Comparison of ENCODE assay signal across 25 cellular contexts in the genomic region with DNA sequence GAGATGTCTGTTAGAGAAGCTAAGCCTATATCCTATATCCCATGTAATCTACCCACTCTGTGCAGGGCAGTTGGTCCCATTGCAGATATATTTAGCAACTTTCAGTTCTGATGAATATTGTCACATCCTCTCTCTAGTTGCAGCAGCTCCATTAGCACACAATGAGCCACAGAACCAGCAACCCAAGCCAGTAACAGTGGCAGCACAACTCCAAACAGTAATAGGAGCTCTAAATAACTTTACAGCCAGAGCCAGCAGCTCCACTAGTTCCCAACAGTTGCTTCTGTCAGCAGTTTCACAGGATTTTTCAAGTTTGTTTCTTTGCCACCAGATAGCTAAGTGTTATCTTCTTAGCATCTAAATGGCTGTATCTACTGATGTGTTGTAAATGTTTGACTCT.
"Had no signal": no experiment of that assay in that cellular context is flagged by ENCODE, and none has a peak within 500 bp of the region (broad histone marks: within the 10 kb centered on the region; RNA-seq: fewer than 3 reads in every experiment).

No MANE protein-coding gene starts in this region.

- H3K4me2 ChIP-seq: hepatocyte, neural progenitor cell had no signal

- H3K27me3 ChIP-seq: heart right ventricle, hepatocyte, neural progenitor cell, neutrophil, stomach, testis, thyroid gland, transverse colon, upper lobe of left lung, vagina had no signal

- H3K4me1 ChIP-seq: heart right ventricle, left ventricle myocardium inferior, neural progenitor cell, parathyroid adenoma, psoas muscle, stomach, testis, thyroid gland, transverse colon, upper lobe of left lung, vagina had no signal

- H3K79me2 ChIP-seq: hepatocyte, parathyroid adenoma had no signal

- H3K4me3 ChIP-seq: heart right ventricle, hepatocyte, left ventricle myocardium inferior, lung, neural progenitor cell, psoas muscle, skin epidermis, stomach, testis, thyroid gland, transverse colon, upper lobe of left lung, vagina had no signal

- H3K27ac ChIP-seq: heart right ventricle, hepatocyte, left ventricle myocardium inferior, neural progenitor cell, neutrophil, parathyroid adenoma, psoas muscle, skin epidermis, stomach, testis, thyroid gland, transverse colon, upper lobe of left lung, vagina had no signal

- H3K36me3 ChIP-seq: heart right ventricle, left ventricle myocardium inferior, neural progenitor cell, neutrophil, stomach, thyroid gland, transverse colon, upper lobe of left lung, vagina had no signal

- H3K9me3 ChIP-seq: left ventricle myocardium inferior, neutrophil, psoas muscle, testis, thyroid gland, transverse colon, upper lobe of left lung, vagina had no signal

- ATAC-seq: naive thymus-derived CD4-positive, alpha-beta T cell; sciatic nerve; stimulated activated naive B cell treated with anti-CD40 and anti-IgM and Interleukin-4, amounts not matched to agents 10 μg/mL and 1 μg/mL and 100 μg/mL, for 72 hours; stimulated activated naive CD8-positive, alpha-beta T cell treated with anti-CD3 and anti-CD28 coated beads, Interleukin-15, Interleukin-2, amounts not matched to agents 100 U/mL and 50 U/mL, for 24 hours had no signal

- DNase-seq: heart right ventricle; islet precursor cell; left ventricle myocardium inferior; naive thymus-derived CD4-positive, alpha-beta T cell; occipital lobe; psoas muscle; stimulated activated CD4-positive, alpha-beta T cell treated with anti-CD3 and anti-CD28 coated beads, Interleukin-12 subunit alpha, Interleukin-12 subunit beta, amount 100 ng/mL, for 4 hours; stimulated activated CD4-positive, alpha-beta T cell treated with anti-CD3 and anti-CD28 coated beads, Interleukin-15, amount 100 ng/mL, for 24 hours; stimulated activated CD4-positive, alpha-beta T cell treated with anti-CD3 and anti-CD28 coated beads, Interleukin-2, amount 100 ng/mL, for 24 hours; stimulated activated CD4-positive, alpha-beta T cell treated with anti-CD3 and anti-CD28 coated beads, Interleukin-4, amount 100 ng/mL, for 1 hour; stimulated activated naive B cell treated with anti-CD40 and anti-IgM and Interleukin-4, amounts not matched to agents 10 μg/mL and 1 μg/mL and 100 μg/mL, for 72 hours; stimulated activated naive CD8-positive, alpha-beta T cell treated with anti-CD3 and anti-CD28 coated beads, Interleukin-15, Interleukin-2, amounts not matched to agents 100 U/mL and 50 U/mL, for 24 hours; stomach; testis; thyroid gland; transverse colon; upper lobe of left lung had no signal

- H3K9ac ChIP-seq: neural progenitor cell, parathyroid adenoma had no signal
